Comparison of ENCODE assay signal across 8 cellular contexts in the genomic region with DNA sequence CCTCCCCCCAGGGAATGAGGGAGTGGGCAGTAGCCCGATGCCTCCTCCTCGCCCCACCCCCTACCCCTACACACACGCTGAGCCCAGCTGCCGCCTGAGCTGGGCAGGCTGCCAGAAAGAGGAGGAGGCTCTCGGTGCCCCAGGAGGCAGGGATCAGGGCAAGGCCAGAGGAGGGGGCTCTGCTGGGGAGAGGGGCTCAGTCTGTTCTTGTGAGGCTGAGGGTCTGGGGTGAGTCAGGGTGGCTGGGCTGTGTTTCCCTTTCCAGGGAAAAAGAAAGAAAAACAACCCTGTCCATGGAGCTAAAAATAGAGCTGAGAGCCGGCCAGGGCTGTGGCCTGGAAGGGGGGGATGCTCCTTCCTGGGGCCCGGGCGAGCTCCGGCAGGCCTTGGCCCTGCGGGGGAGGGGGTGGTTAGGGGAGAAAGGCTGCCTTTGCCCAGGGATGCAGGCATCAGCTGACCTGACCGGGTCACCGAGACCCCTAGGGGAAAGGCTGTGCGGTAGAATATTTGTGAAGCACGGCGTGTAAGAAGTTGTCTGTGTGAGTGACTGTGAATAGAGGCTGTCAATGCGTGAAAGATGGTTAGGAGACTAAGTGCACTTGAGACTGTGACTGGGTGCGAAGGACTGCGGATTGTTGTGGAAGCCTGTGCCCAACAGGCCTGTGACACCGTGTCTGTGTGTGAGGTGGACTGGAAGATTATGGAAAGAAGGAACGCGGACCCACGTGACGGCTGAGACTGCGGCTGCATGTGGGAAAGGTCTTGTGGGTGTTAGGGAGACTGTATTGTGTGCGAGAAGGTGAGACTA. TPM values are rescaled to one million over a fixed set of nuclear protein-coding genes. Genes with fewer than 3 reads are reported as not detected.
A peak's percentile ranks its signal among the peaks of the same experiment; 100 is the strongest.
DNase-seq lines count a peak whose midpoint lies in the region; ATAC-seq, FAIRE-seq and TF ChIP-seq lines count a peak whose summit lies in the region.

No MANE protein-coding gene starts in this region.

- no peaks in the 10 kb centered on the region for H3K27me3 ChIP-seq in keratinocyte (ENCODE audit: control insufficient read depth, extremely low read depth, insufficient read depth, low read length)

- ATAC-seq in HG02840 (IDR thresholded peaks at IDR 0.05; ENCODE audit: low FRiP score, unreplicated experiment) (peak; percentile 8), GM18505 (IDR thresholded peaks at IDR 0.05; ENCODE audit: unreplicated experiment) (no peak)

- H3K4me2 ChIP-seq in keratinocyte (ENCODE audit: control insufficient read depth, extremely low read depth, insufficient read depth, low read depth, low read length): peak overlapping the region; percentile 93

- peaks cover 9 to 15% of the 10 kb centered on the region in 2 experiments for H3K36me3 ChIP-seq in keratinocyte (ENCODE audit: control insufficient read depth in 2 of 2, extremely low read depth in 1 of 2, insufficient read depth in 2 of 2, low read length in 2 of 2)

- dilution Hi-C loops in keratinocyte (cut with MboI; ENCODE audit: extremely low pct_ligation_motif_present, low sequenced_read_pairs): no loop called here

- peak overlapping the region; percentile 76 to 90 (median 82) for H3K4me3 ChIP-seq in keratinocyte (ENCODE audit: control insufficient read depth in 2 of 3, extremely low read depth in 1 of 3, insufficient read depth in 2 of 3, low read depth in 1 of 3, low read length in 3 of 3)

- H3K4me1 ChIP-seq in keratinocyte (ENCODE audit: control insufficient read depth, extremely low read depth, insufficient read depth, low read length): peaks cover 17% of the 10 kb centered on the region

- H3K27ac ChIP-seq in keratinocyte (ENCODE audit: control insufficient read depth, insufficient read depth, low read length): peak overlapping the region; percentile 73

- H3K9ac ChIP-seq in keratinocyte (ENCODE audit: control insufficient read depth, extremely low read depth, insufficient read depth, low read length): peak overlapping the region; percentile 93

- no peaks in the 10 kb centered on the region for H3K9me1 ChIP-seq in keratinocyte (ENCODE audit: control insufficient read depth, extremely low read depth, insufficient read depth, low read length)

- no peak for TF ChIP-seq POLR2A in GM18505 (IDR thresholded peaks at IDR 0.05; ENCODE audit: borderline replicate concordance, extremely low read depth, insufficient read depth, insufficient read length)

- no peak for TF ChIP-seq CTCF in keratinocyte (optimal IDR thresholded peaks at IDR 0.05 in 1 of 3, IDR thresholded peaks at IDR 0.05 in 1 of 3, conservative IDR thresholded peaks at IDR 0.05 in 1 of 3; ENCODE audit: extremely low read depth in 1 of 3, insufficient read depth in 2 of 3, low read length in 3 of 3)

- peak; percentile 29 for FAIRE-seq in keratinocyte (lab: Jason Lieb, UNC)

- no peaks in the 10 kb centered on the region for H3K9me3 ChIP-seq in keratinocyte (ENCODE audit: control insufficient read depth, low read depth, low read length)

- peaks cover 26% of the 10 kb centered on the region for H3K79me2 ChIP-seq in keratinocyte (ENCODE audit: control insufficient read depth, insufficient read depth, low read length)

- H4K20me1 ChIP-seq in keratinocyte (ENCODE audit: control insufficient read depth, extremely low read depth, insufficient read depth, low read length): no peaks in the 10 kb centered on the region

- DNase-seq in EH (ENCODE audit: low read depth) (peak; percentile 91), NCI-H226 (peak; percentile 81), cerebellar nuclear complex (lab: John Stamatoyannopoulos, UW) (peak; percentile 63 to 64), keratinocyte (ENCODE audit: low read depth, low spot score) (peak; percentile 45)
- DNase-seq in activated CD4-positive, alpha-beta T cell treated with anti-CD3 and anti-CD28 coated beads for 1 hour: peak; percentile 46
- DNase-seq in stimulated activated CD4-positive, alpha-beta T cell treated with anti-CD3 and anti-CD28 coated beads, Interleukin-12 subunit alpha, Interleukin-12 subunit beta, amount 100 ng/mL, for 4 hours: peak; percentile 62

- H2AFZ ChIP-seq in keratinocyte (ENCODE audit: control insufficient read depth, low read length): peak overlapping the region; percentile 73

RNA-seq across cellular contexts. Expression of a gene that starts 1.2 kb away (rescaled TPM):
- polyA plus RNA-seq in keratinocyte: 18.1 to 36.7 TPM (median 18.6 TPM) in 3 replicates
- polyA plus RNA-seq in keratinocyte (2011; ENCODE audit: low read depth): 12.2 TPM
- 20.5 and 45.3 TPM in 2 replicates for polyA plus RNA-seq in keratinocyte (2011; cell fraction: cytosol; rRNA removed)
- polyA plus RNA-seq in keratinocyte (2011; cell fraction: nucleus; rRNA removed): 64.4 and 90.2 TPM in 2 replicates
- polyA plus RNA-seq in keratinocyte (2012; ENCODE audit: low replicate concordance): 26.0 and 29.4 TPM in 2 replicates
- polyA minus RNA-seq in keratinocyte: 19.3 to 30.7 TPM (median 27.6 TPM) in 3 replicates
- 48.3 TPM for polyA minus RNA-seq in keratinocyte (2011; cell fraction: cytosol; rRNA and poly(A)+ RNA removed)
- 34.0 and 40.1 TPM in 2 replicates for polyA minus RNA-seq in keratinocyte (2011; cell fraction: nucleus; rRNA and poly(A)+ RNA removed)

RNA-seq across cellular contexts. Expression of a gene that starts 11.0 kb away (rescaled TPM):
- 10.1 to 16.9 TPM (median 12.9 TPM) in 3 replicates for polyA plus RNA-seq in keratinocyte
- polyA plus RNA-seq in keratinocyte (2011; ENCODE audit: low read depth): 14.5 TPM
- polyA plus RNA-seq in keratinocyte (2011; cell fraction: cytosol; rRNA removed): 9.7 and 10.5 TPM in 2 replicates
- polyA plus RNA-seq in keratinocyte (2011; cell fraction: nucleus; rRNA removed): 16.0 and 17.1 TPM in 2 replicates
- polyA plus RNA-seq in keratinocyte (2012; ENCODE audit: low replicate concordance): 11.5 and 17.0 TPM in 2 replicates
- polyA minus RNA-seq in keratinocyte: 10.7 to 18.9 TPM (median 17.8 TPM) in 3 replicates
- 11.9 TPM for polyA minus RNA-seq in keratinocyte (2011; cell fraction: cytosol; rRNA and poly(A)+ RNA removed)
- polyA minus RNA-seq in keratinocyte (2011; cell fraction: nucleus; rRNA and poly(A)+ RNA removed): 6.3 and 9.1 TPM in 2 replicates

RNA-seq across cellular contexts. Expression of a gene that starts 11.1 kb away (rescaled TPM):
- 71.1 to 105 TPM (median 75.3 TPM) in 3 replicates for polyA plus RNA-seq in keratinocyte
- polyA plus RNA-seq in keratinocyte (2011; ENCODE audit: low read depth): 18.7 TPM
- polyA plus RNA-seq in keratinocyte (2011; cell fraction: cytosol; rRNA removed): 58.8 and 96.9 TPM in 2 replicates
- polyA plus RNA-seq in keratinocyte (2011; cell fraction: nucleus; rRNA removed): 43.4 and 62.6 TPM in 2 replicates
- polyA plus RNA-seq in keratinocyte (2012; ENCODE audit: low replicate concordance): 87.8 and 108 TPM in 2 replicates
- polyA minus RNA-seq in keratinocyte: 26.0 to 32.3 TPM (median 28.7 TPM) in 3 replicates
- 56.2 TPM for polyA minus RNA-seq in keratinocyte (2011; cell fraction: cytosol; rRNA and poly(A)+ RNA removed)
- 15.3 and 21.1 TPM in 2 replicates for polyA minus RNA-seq in keratinocyte (2011; cell fraction: nucleus; rRNA and poly(A)+ RNA removed)

RNA-seq across cellular contexts. Expression of a gene that starts 29.1 kb away (rescaled TPM):
- 0.98 to 1.9 TPM (median 1.2 TPM) in 3 replicates for polyA plus RNA-seq in keratinocyte
- polyA plus RNA-seq in keratinocyte (2011; ENCODE audit: low read depth): 0.55 TPM
- 0.94 and 1.1 TPM in 2 replicates for polyA plus RNA-seq in keratinocyte (2011; cell fraction: cytosol; rRNA removed)
- polyA plus RNA-seq in keratinocyte (2011; cell fraction: nucleus; rRNA removed): 3.6 and 3.8 TPM in 2 replicates
- polyA plus RNA-seq in keratinocyte (2012; ENCODE audit: low replicate concordance): 1.4 and 1.5 TPM in 2 replicates
- polyA minus RNA-seq in keratinocyte: 2.1 to 4.8 TPM (median 2.4 TPM) in 3 replicates
- 0.96 TPM for polyA minus RNA-seq in keratinocyte (2011; cell fraction: cytosol; rRNA and poly(A)+ RNA removed)
- polyA minus RNA-seq in keratinocyte (2011; cell fraction: nucleus; rRNA and poly(A)+ RNA removed): 1.8 and 2.6 TPM in 2 replicates

RNA-seq across cellular contexts. Expression of a gene that starts 32.5 kb away (rescaled TPM):
- 0.31 to 0.54 TPM (median 0.54 TPM) in 3 replicates for polyA plus RNA-seq in keratinocyte
- 0.10 TPM for polyA plus RNA-seq in keratinocyte (2011; ENCODE audit: low read depth)
- polyA plus RNA-seq in keratinocyte (2011; cell fraction: cytosol; rRNA removed): 0.15 and 0.34 TPM in 2 replicates
- polyA plus RNA-seq in keratinocyte (2011; cell fraction: nucleus; rRNA removed): 1.1 and 1.2 TPM in 2 replicates
- polyA plus RNA-seq in keratinocyte (2012; ENCODE audit: low replicate concordance): 0.34 and 1.0 TPM in 2 replicates
- polyA minus RNA-seq in keratinocyte: 0.20 to 0.40 TPM in 2 of 3 replicates, not detected in the other
- polyA minus RNA-seq in keratinocyte (2011; cell fraction: cytosol; rRNA and poly(A)+ RNA removed): not detected
- polyA minus RNA-seq in keratinocyte (2011; cell fraction: nucleus; rRNA and poly(A)+ RNA removed): 0.11 and 0.78 TPM in 2 replicates
